In the genomic region with DNA sequence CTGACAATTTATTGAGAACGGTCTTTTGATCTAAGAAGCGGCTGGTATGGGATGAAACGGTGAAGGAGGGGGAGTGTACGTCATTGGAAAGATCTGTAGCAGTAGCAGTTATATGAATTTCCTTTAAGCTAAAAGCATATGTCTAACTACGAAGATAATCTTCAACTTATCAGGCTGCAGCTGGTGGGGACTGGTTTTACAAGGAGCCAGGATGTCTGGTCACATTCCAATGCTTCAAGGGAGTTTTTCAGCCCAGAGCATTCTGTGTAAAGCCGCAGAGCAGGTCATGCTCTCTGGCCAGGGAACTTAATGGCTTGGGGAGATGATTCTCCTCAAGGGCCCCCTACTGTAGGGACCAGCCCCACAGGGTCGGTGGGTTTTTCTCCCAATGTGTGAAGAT, we compare ENCODE assay signal across 1 cellular context.
TF ChIP-seq lines count a peak whose summit lies in the region.

No MANE protein-coding gene starts in this region.

TF ChIP-seq in IMR-90, 13 proteins besides CTCF, POLR2A, EP300 and RAD21:
- TF ChIP-seq FOS (IDR thresholded peaks at IDR 0.05; ENCODE audit: low read depth, low read length) (no peak), RFX5 (IDR thresholded peaks at IDR 0.05; ENCODE audit: low read depth, low read length) (no peak), CEBPB (IDR thresholded peaks at IDR 0.05; ENCODE audit: low read depth, low read length) (no peak), SMC3 (IDR thresholded peaks at IDR 0.05; ENCODE audit: low read depth, low read length) (no peak), NFE2L2 (IDR thresholded peaks at IDR 0.05; ENCODE audit: low read depth, low read length) (no peak), BHLHE40 (IDR thresholded peaks at IDR 0.05; ENCODE audit: low read depth, low read length) (no peak), MXI1 (IDR thresholded peaks at IDR 0.05; ENCODE audit: borderline replicate concordance, low read depth, low read length) (no peak), RCOR1 (IDR thresholded peaks at IDR 0.05; ENCODE audit: insufficient replicate concordance, low read length) (no peak), MAFK (IDR thresholded peaks at IDR 0.05; ENCODE audit: low read depth, low read length) (no peak), CHD1 (IDR thresholded peaks at IDR 0.05; ENCODE audit: low read depth, low read length) (no peak)
- TF ChIP-seq, protein P1, sequence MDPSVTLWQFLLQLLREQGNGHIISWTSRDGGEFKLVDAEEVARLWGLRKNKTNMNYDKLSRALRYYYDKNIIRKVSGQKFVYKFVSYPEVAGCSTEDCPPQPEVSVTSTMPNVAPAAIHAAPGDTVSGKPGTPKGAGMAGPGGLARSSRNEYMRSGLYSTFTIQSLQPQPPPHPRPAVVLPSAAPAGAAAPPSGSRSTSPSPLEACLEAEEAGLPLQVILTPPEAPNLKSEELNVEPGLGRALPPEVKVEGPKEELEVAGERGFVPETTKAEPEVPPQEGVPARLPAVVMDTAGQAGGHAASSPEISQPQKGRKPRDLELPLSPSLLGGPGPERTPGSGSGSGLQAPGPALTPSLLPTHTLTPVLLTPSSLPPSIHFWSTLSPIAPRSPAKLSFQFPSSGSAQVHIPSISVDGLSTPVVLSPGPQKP (IDR thresholded peaks at IDR 0.05; ENCODE audit: borderline replicate concordance, low read depth, low read length): no peak
